ENCODE assay signal across 21 cellular contexts in genomic region chr2:120932881-120933280, GRCh38.
DNase-seq lines count a peak whose midpoint lies in the region; ATAC-seq, FAIRE-seq and TF ChIP-seq lines count a peak whose summit lies in the region.
"Had no signal": no experiment of that assay in that cellular context is flagged by ENCODE, and none has a peak within 500 bp of the region (broad histone marks: within the 10 kb centered on the region; RNA-seq: fewer than 3 reads in every experiment).

No MANE protein-coding gene starts in this region.

- POLR2A ChIA-PET in WTC11 (lab: Charles Lee), result no interaction called here

- H3K4me1 ChIP-seq in kidney (ENCODE audit: control insufficient read depth in 1 of 2, insufficient read depth in 1 of 2, low read depth in 1 of 2, low read length in 2 of 2), result no peaks in the 10 kb centered on the region

- CTCF ChIA-PET in WTC11 (lab: Charles Lee), result interaction anchor here (1.0 to 1.3 kb wide), 2 partner anchors 25 to 152 kb away, joined by 4 to 5 read pairs; no protein-coding TSS in a partner anchor

- intact Hi-C loops in kidney (cut with DNase I), result no loop called here

- no peaks in the 10 kb centered on the region for H3K27me3 Mint-ChIP-seq in WTC11 (ENCODE audit: low read depth)
- H3K27me3 Mint-ChIP-seq in mesothelial cell of epicardium (ENCODE audit: low read depth), result no peaks in the 10 kb centered on the region
- peaks cover 91% of the 10 kb centered on the region for H3K27me3 Mint-ChIP-seq in progenitor cell of endocrine pancreas

- no peak overlapping the region for H3K4me3 ChIP-seq in kidney (ENCODE audit: low read length in 2 of 2)
- H3K4me3 ChIP-seq: K562, PC-9 had no signal

- 0 out of 2 replicates have a peak overlapping the region, but pooled peaks have one; percentile 68 for H3K27ac Mint-ChIP-seq in WTC11
- peak overlapping the region; percentile 73 for H3K27ac Mint-ChIP-seq in mesothelial cell of epicardium
- H3K27ac Mint-ChIP-seq in progenitor cell of endocrine pancreas, result peak overlapping the region; percentile 42
- H3K27ac Mint-ChIP-seq: CD4-positive, alpha-beta memory T cell had no signal

- no peak overlapping the region for H3K4me3 Mint-ChIP-seq in WTC11
- H3K4me3 Mint-ChIP-seq in mesothelial cell of epicardium, result no peak overlapping the region
- no peak overlapping the region for H3K4me3 Mint-ChIP-seq in progenitor cell of endocrine pancreas (ENCODE audit: low read depth)
- H3K4me3 Mint-ChIP-seq: CD4-positive, alpha-beta memory T cell had no signal

- FAIRE-seq in kidney (lab: Jason Lieb, UNC), result no peak
- no peak for FAIRE-seq in RCC 7860 (lab: Jason Lieb, UNC)
- FAIRE-seq: D721Med, H1, K562 had no signal

- H3K36me3 Mint-ChIP-seq in WTC11 (peaks cover 35% of the 10 kb centered on the region), mesothelial cell of epicardium (peaks cover 23% of the 10 kb centered on the region), progenitor cell of endocrine pancreas (ENCODE audit: insufficient read depth) (no peaks in the 10 kb centered on the region)
- H3K36me3 Mint-ChIP-seq: CD4-positive, alpha-beta memory T cell had no signal

- no peak for ATAC-seq in WTC11
- ATAC-seq: K562 had no signal

- no peak overlapping the region for H3K9ac ChIP-seq in kidney (ENCODE audit: low read length in 2 of 2)

- H3K4me1 Mint-ChIP-seq in WTC11, result peaks cover 26% of the 10 kb centered on the region
- H3K4me1 Mint-ChIP-seq in mesothelial cell of epicardium, result peaks cover 51% of the 10 kb centered on the region
- peaks cover 19% of the 10 kb centered on the region for H3K4me1 Mint-ChIP-seq in progenitor cell of endocrine pancreas (ENCODE audit: low read depth)
- H3K4me1 Mint-ChIP-seq: CD4-positive, alpha-beta memory T cell had no signal

- H3K9me3 Mint-ChIP-seq in WTC11 (peaks cover 7% of the 10 kb centered on the region), mesothelial cell of epicardium (no peaks in the 10 kb centered on the region), progenitor cell of endocrine pancreas (ENCODE audit: low read depth) (peaks cover 3% of the 10 kb centered on the region)

- no peak overlapping the region for H3K27ac ChIP-seq in kidney (ENCODE audit: low read depth in 2 of 2, low read length in 2 of 2)
- H3K27ac ChIP-seq: HL-60, PC-9 had no signal

- no peak for DNase-seq in WTC11 (ENCODE audit: low spot score)
- DNase-seq in mesothelial cell of epicardium (ENCODE audit: low spot score in 2 of 2, unreplicated experiment in 2 of 2), result no peak
- DNase-seq in progenitor cell of endocrine pancreas (ENCODE audit: low spot score, unreplicated experiment), result no peak
- DNase-seq in NCI-H1417 (lab: John Stamatoyannopoulos, UW), result no peak
- no peak for DNase-seq in effector CD4-positive, alpha-beta T cell
- DNase-seq in kidney, result no peak
- no peak for DNase-seq in RCC 7860 (ENCODE audit: low spot score)
- DNase-seq: BE2C; CD4-positive, alpha-beta memory T cell; DND-41; GDM1; NCI-H146; NCI-H2081 treated with DMSO at 0.1 percent for 48 hours; NCI-H345; NCI-H69; PC-9; Right ventricle myocardium superior had no signal

- no peaks in the 10 kb centered on the region for H3K9me3 ChIP-seq in kidney (ENCODE audit: control insufficient read depth in 1 of 2, low read length in 2 of 2)
- H3K9me3 ChIP-seq: BE2C had no signal

- TF ChIP-seq CTCF in WTC11 (IDR thresholded peaks at IDR 0.05), result no peak
- no peak for TF ChIP-seq CTCF in mesothelial cell of epicardium (IDR thresholded peaks at IDR 0.05; ENCODE audit: unreplicated experiment)
- TF ChIP-seq CTCF in progenitor cell of endocrine pancreas (IDR thresholded peaks at IDR 0.05; ENCODE audit: unreplicated experiment), result no peak
- TF ChIP-seq CTCF in kidney (IDR thresholded peaks at IDR 0.05; ENCODE audit: borderline replicate concordance, extremely low read depth, insufficient read depth), result no peak

- no peaks in the 10 kb centered on the region for H3K36me3 ChIP-seq in kidney (ENCODE audit: control insufficient read depth in 1 of 2, insufficient read depth in 2 of 2, low read length in 2 of 2)
- H3K36me3 ChIP-seq: BE2C had no signal

TF ChIP-seq in WTC11, 78 proteins besides CTCF, POLR2A, EP300 and RAD21 (continues in another document):
- TF ChIP-seq CREB1 (CRISPR knock-in tag; IDR thresholded peaks at IDR 0.05) (no peak), ZNF416 (CRISPR knock-in tag; IDR thresholded peaks at IDR 0.05) (no peak), PRDM15 (CRISPR knock-in tag; IDR thresholded peaks at IDR 0.05) (no peak), E2F4 (CRISPR knock-in tag; IDR thresholded peaks at IDR 0.05; ENCODE audit: borderline replicate concordance, low read depth) (no peak), ZNF512 (CRISPR knock-in tag; IDR thresholded peaks at IDR 0.05; ENCODE audit: borderline replicate concordance) (no peak), ATF2 (CRISPR knock-in tag; IDR thresholded peaks at IDR 0.05; ENCODE audit: borderline replicate concordance, low read depth) (no peak), TCF7 (CRISPR knock-in tag; IDR thresholded peaks at IDR 0.05; ENCODE audit: low read depth) (no peak), RORB (CRISPR knock-in tag; IDR thresholded peaks at IDR 0.05) (no peak), E2F1 (CRISPR knock-in tag; IDR thresholded peaks at IDR 0.05) (no peak), NR1H2 (CRISPR knock-in tag; IDR thresholded peaks at IDR 0.05) (no peak)
